Comparison of ENCODE assay signal across 8 cellular contexts in genomic region chr10:96831867-96832720, GRCh38. TPM values are rescaled to one million over a fixed set of nuclear protein-coding genes. Genes with fewer than 3 reads are reported as not detected.
DNase-seq lines count a peak whose midpoint lies in the region; ATAC-seq and TF ChIP-seq lines count a peak whose summit lies in the region.

Gene LCOR (plus strand): TSS chr10:96832298. CDS start chr10:96949058, 116,760 bp downstream.

- peak; percentile 75 for ATAC-seq in GM18907 (IDR thresholded peaks at IDR 0.05; ENCODE audit: unreplicated experiment)
- peak; percentile 55 for ATAC-seq in HG03135 (IDR thresholded peaks at IDR 0.05; ENCODE audit: unreplicated experiment)
- ATAC-seq in activated CD4-positive, alpha-beta T cell treated with anti-CD3 and anti-CD28 coated beads for 36 hours = peak; percentile 71

- H3K9me3 Mint-ChIP-seq in activated CD4-positive, alpha-beta T cell treated with anti-CD3 and anti-CD28 coated beads for 36 hours (ENCODE audit: low read depth) = no peaks in the 10 kb centered on the region
- no peaks in the 10 kb centered on the region for H3K9me3 Mint-ChIP-seq in chondrocyte (ENCODE audit: low read depth)

- peaks cover 6% of the 10 kb centered on the region for H3K36me3 Mint-ChIP-seq in activated CD4-positive, alpha-beta T cell treated with anti-CD3 and anti-CD28 coated beads for 36 hours (ENCODE audit: low read depth)
- H3K36me3 Mint-ChIP-seq in chondrocyte (ENCODE audit: low read depth) = no peaks in the 10 kb centered on the region

- CTCF ChIA-PET in activated CD4-positive, alpha-beta T cell treated with anti-CD3 and anti-CD28 coated beads for 36 hours (lab: Charles Lee) = interaction anchor here (2.1 kb wide), 1 partner anchor 11 kb away, joined by 7 read pairs; no protein-coding TSS in a partner anchor

- H3K4me1 Mint-ChIP-seq in activated CD4-positive, alpha-beta T cell treated with anti-CD3 and anti-CD28 coated beads for 36 hours = peaks cover 49% of the 10 kb centered on the region
- H3K4me1 Mint-ChIP-seq in chondrocyte (ENCODE audit: low read depth) = peaks cover 45% of the 10 kb centered on the region

- peak within 1 kb of the TSS; percentile 96 for H3K4me3 Mint-ChIP-seq in activated CD4-positive, alpha-beta T cell treated with anti-CD3 and anti-CD28 coated beads for 36 hours
- H3K4me3 Mint-ChIP-seq in chondrocyte (ENCODE audit: unreplicated experiment) = peak within 1 kb of the TSS; percentile 81

- intact Hi-C loops in activated CD4-positive, alpha-beta T cell treated with anti-CD3 and anti-CD28 coated beads for 36 hours (cut with DNase I, micrococcal nuclease) = loop anchor here (1.0 to 10.0 kb wide), 15 partner anchors 147 to 1300 kb away; partner anchors contain the start of genes ARHGAP19 (in 1 of the 2), CCNJ (in 1 of the 2), EXOSC1 (in 1 of the 2) and FRAT1 (in 1 of the 2)

- no peaks in the 10 kb centered on the region for H3K27me3 Mint-ChIP-seq in activated CD4-positive, alpha-beta T cell treated with anti-CD3 and anti-CD28 coated beads for 36 hours
- no peaks in the 10 kb centered on the region for H3K27me3 Mint-ChIP-seq in chondrocyte (ENCODE audit: low read depth)

- no peak for TF ChIP-seq CTCF in chondrocyte (IDR thresholded peaks at IDR 0.05)

- H3K27ac Mint-ChIP-seq in activated CD4-positive, alpha-beta T cell treated with anti-CD3 and anti-CD28 coated beads for 36 hours = peak within 1 kb of the TSS; percentile 96
- H3K27ac Mint-ChIP-seq in chondrocyte (ENCODE audit: unreplicated experiment) = peak within 1 kb of the TSS; percentile 94

- peak; percentile 97 for DNase-seq in AG08396 (ENCODE audit: low spot score)
- peak; percentile 49 to 85 for DNase-seq in NCI-H446 (lab: John Stamatoyannopoulos, UW)
- DNase-seq in activated CD4-positive, alpha-beta T cell treated with anti-CD3 and anti-CD28 coated beads for 36 hours = peak; percentile 91
- DNase-seq in chondrocyte (ENCODE audit: low spot score) = peak; percentile 92
- peak; percentile 90 for DNase-seq in kidney tubule cell (ENCODE audit: low spot score)
- peak; percentile 52 to 61 for DNase-seq in stimulated activated CD4-positive, alpha-beta T cell treated with anti-CD3 and anti-CD28 coated beads, Interleukin-1b, Interleukin-23, amount 100 ng/mL, for 1 hour (ENCODE audit: low read depth in 2 of 2)

- POLR2A ChIA-PET in activated CD4-positive, alpha-beta T cell treated with anti-CD3 and anti-CD28 coated beads for 36 hours (lab: Charles Lee) = interaction anchor here (0.6 kb wide), 2 partner anchors 39 to 194 kb away, joined by 3 to 5 read pairs; no protein-coding TSS in a partner anchor

RNA-seq across cellular contexts. Expression of gene LCOR, which starts in this region (rescaled TPM):
- total RNA-seq in activated CD4-positive, alpha-beta T cell treated with anti-CD3 and anti-CD28 coated beads for 36 hours = 10 to 100 TPM; 22.0 to 23.4 TPM
- 27.9 to 37.2 TPM (median 29.4 TPM) in 3 replicates for total RNA-seq in chondrocyte

Comparison
In these comparisons a context has a peak if more than half of its experiments do, and no peak if none do; other contexts are left out.
1. Peak in every context shown above with its lines: DNase-seq and ATAC-seq.